Comparison of ENCODE assay signal across 26 cellular contexts in genomic region chr5:98965226-98965625, GRCh38.
"Had no signal": no experiment of that assay in that cellular context is flagged by ENCODE, and none has a peak within 500 bp of the region (broad histone marks: within the 10 kb centered on the region; RNA-seq: fewer than 3 reads in every experiment).

No MANE protein-coding gene starts in this region.

- FAIRE-seq: small intestine had no signal

- H3K27me3 ChIP-seq: neural progenitor cell, ovary, right lobe of liver, sigmoid colon, suprapubic skin, testis, tibial artery, transverse colon, upper lobe of right lung, uterus had no signal

- DNase-seq: natural killer cell; occipital lobe; ovary; posterior cingulate gyrus; psoas muscle; right cardiac atrium; right lobe of liver; sigmoid colon; small intestine; stimulated activated CD4-positive, alpha-beta T cell treated with anti-CD3 and anti-CD28 coated beads, Interleukin-1b, Interleukin-23, amount 100 ng/mL, for 48 hours; stimulated activated CD4-positive, alpha-beta T cell treated with anti-CD3 and anti-CD28 coated beads, Interleukin-4, amount 100 ng/mL, for 1 hour; stimulated activated CD4-positive, alpha-beta T cell treated with anti-CD3 and anti-CD28 coated beads, Interleukin-4, amount 100 ng/mL, for 4 hours; stimulated activated CD8-positive, alpha-beta memory T cell treated with anti-CD3 and anti-CD28 coated beads, Interleukin-4, amount 100 ng/mL, for 48 hours; stimulated activated naive CD4-positive, alpha-beta T cell; stimulated activated naive CD8-positive, alpha-beta T cell treated with anti-CD3 and anti-CD28 coated beads, Interleukin-15, amount 100 ng/mL, for 72 hours; stimulated activated naive CD8-positive, alpha-beta T cell treated with anti-CD3 and anti-CD28 coated beads, Interleukin-15, Interleukin-2, amounts not matched to agents 100 U/mL and 50 U/mL, for 24 hours; substantia nigra; testis; tibial artery; transverse colon; upper lobe of right lung; uterus had no signal

- H3K4me3 ChIP-seq: neural progenitor cell, ovary, psoas muscle, right lobe of liver, sigmoid colon, suprapubic skin, testis, tibial artery, transverse colon, upper lobe of right lung, uterus had no signal

- H3K9ac ChIP-seq: neural progenitor cell, parathyroid adenoma had no signal

- H2AFZ ChIP-seq: neural progenitor cell, parathyroid adenoma had no signal

- H3K36me3 ChIP-seq: ovary, right lobe of liver, sigmoid colon, suprapubic skin, tibial artery, transverse colon, upper lobe of right lung, uterus had no signal

- H3K79me2 ChIP-seq: parathyroid adenoma had no signal

- H3K4me1 ChIP-seq: parathyroid adenoma, psoas muscle, right lobe of liver, sigmoid colon, suprapubic skin, testis, tibial artery, transverse colon, upper lobe of right lung, uterus had no signal

- ATAC-seq: natural killer cell; psoas muscle; right cardiac atrium; right lobe of liver; stimulated activated memory B cell treated with anti-CD40 and anti-IgM and Interleukin-4, amounts not matched to agents 10 μg/mL and 1 μg/mL and 100 μg/mL, for 72 hours; stimulated activated naive CD8-positive, alpha-beta T cell treated with anti-CD3 and anti-CD28 coated beads, Interleukin-15, amount 100 ng/mL, for 72 hours; stimulated activated naive CD8-positive, alpha-beta T cell treated with anti-CD3 and anti-CD28 coated beads, Interleukin-15, Interleukin-2, amounts not matched to agents 100 U/mL and 50 U/mL, for 24 hours; upper lobe of right lung had no signal

- H3K4me2 ChIP-seq: neural progenitor cell had no signal

- H3K9me3 ChIP-seq: ovary, right lobe of liver, suprapubic skin, testis, upper lobe of right lung, uterus had no signal

- H3K27ac ChIP-seq: neural progenitor cell, ovary, parathyroid adenoma, psoas muscle, right lobe of liver, sigmoid colon, suprapubic skin, testis, tibial artery, transverse colon, upper lobe of right lung, uterus had no signal
